In genomic region chr15:79987969-79988368, GRCh38 we compare ENCODE assay signal across 10 cellular contexts. TPM values are rescaled to one million over a fixed set of nuclear protein-coding genes. Genes with fewer than 3 reads are reported as not detected.
"Had no signal": no experiment of that assay in that cellular context is flagged by ENCODE, and none has a peak within 500 bp of the region (broad histone marks: within the 10 kb centered on the region; RNA-seq: fewer than 3 reads in every experiment).

No MANE protein-coding gene starts in this region.

- ATAC-seq: HCT116, K562 had no signal

- H3K4me1 ChIP-seq: HAP-1 had no signal

- H3K27ac Mint-ChIP-seq: HFFc6 had no signal

- H3K36me3 ChIP-seq: HAP-1 had no signal

- H3K27ac ChIP-seq: HL-60 had no signal

- DNase-seq: GOT3, H7, HFFc6, IMR-90, KG1 had no signal

- H3K4me3 Mint-ChIP-seq: HFFc6 had no signal

- H3K9me3 ChIP-seq: HAP-1 had no signal

- H3K4me3 ChIP-seq: HAP-1, K562 had no signal

- H3K9me3 Mint-ChIP-seq: HFFc6 had no signal

RNA-seq across cellular contexts. Expression of gene BCL2A1, which starts 17.0 kb away (rescaled TPM):
- total RNA-seq: H4, H7 had no signal
